37 cellular contexts compared by ENCODE assay signal in the genomic region with DNA sequence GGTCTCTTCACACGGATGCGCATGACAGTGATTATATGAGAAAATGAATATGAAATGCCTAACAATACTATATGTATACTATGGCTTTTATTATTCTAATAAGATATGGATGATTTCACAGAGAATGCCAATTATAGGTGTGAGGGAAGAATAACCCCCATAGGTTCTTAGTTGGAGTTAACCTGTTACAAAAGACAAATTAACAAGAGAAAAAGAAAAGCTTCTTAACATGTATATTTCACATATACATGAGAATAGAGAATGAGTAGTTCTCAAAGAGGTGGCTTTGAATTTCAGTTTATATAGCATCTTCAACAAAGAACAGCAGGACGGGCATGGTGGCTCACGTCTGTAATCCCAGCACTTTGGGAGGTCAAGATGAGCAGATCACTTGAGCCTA. TPM values are rescaled to one million over a fixed set of nuclear protein-coding genes. Genes with fewer than 3 reads are reported as not detected.
"Had no signal": no experiment of that assay in that cellular context is flagged by ENCODE, and none has a peak within 500 bp of the region (broad histone marks: within the 10 kb centered on the region; RNA-seq: fewer than 3 reads in every experiment).

No MANE protein-coding gene starts in this region.

- H3K4me3 ChIP-seq: coronary artery, esophagus muscularis mucosa, gastroesophageal sphincter, heart left ventricle, hepatocyte, left lung, ovary, psoas muscle, sigmoid colon, testis, tibial artery, upper lobe of left lung, uterus had no signal

- H3K9me3 ChIP-seq: esophagus muscularis mucosa, gastroesophageal sphincter, heart left ventricle, left lung, ovary, psoas muscle, sigmoid colon, testis, tibial artery, upper lobe of left lung, uterus had no signal

- H3K9me3 Mint-ChIP-seq: stimulated activated effector memory CD8-positive, alpha-beta T cell treated with anti-CD3 and anti-CD28 coated beads, Interleukin-12 subunit alpha, Interleukin-12 subunit beta, amount 100 ng/mL, for 72 hours had no signal

- FAIRE-seq: endothelial cell of umbilical vein, islet of Langerhans had no signal

- H2AFZ ChIP-seq: hepatocyte had no signal

- H3K4me1 Mint-ChIP-seq: stimulated activated effector memory CD8-positive, alpha-beta T cell treated with anti-CD3 and anti-CD28 coated beads, Interleukin-12 subunit alpha, Interleukin-12 subunit beta, amount 100 ng/mL, for 72 hours had no signal

- DNase-seq: dermis blood vessel endothelial cell; effector memory CD4-positive, alpha-beta T cell; foreskin keratinocyte; heart left ventricle; left cardiac atrium; left lung; naive thymus-derived CD8-positive, alpha-beta T cell; occipital lobe; ovary; psoas muscle; right cardiac atrium; sigmoid colon; stimulated activated CD4-positive, alpha-beta T cell treated with anti-CD3 and anti-CD28 coated beads, Interleukin-2, amount 100 ng/mL, for 24 hours; stimulated activated CD4-positive, alpha-beta T cell treated with anti-CD3 and anti-CD28 coated beads, Interleukin-4, amount 100 ng/mL, for 24 hours; stimulated activated naive CD8-positive, alpha-beta T cell treated with anti-CD3 and anti-CD28 coated beads, Interleukin-15, Interleukin-2, amounts not matched to agents 100 U/mL and 50 U/mL, for 24 hours; substantia nigra; testis; tibial artery; upper lobe of left lung; uterus had no signal

- ATAC-seq: foreskin keratinocyte; gastroesophageal sphincter; heart left ventricle; left cardiac atrium; left lung; naive thymus-derived CD8-positive, alpha-beta T cell; psoas muscle; right cardiac atrium; stimulated activated effector memory CD8-positive, alpha-beta T cell treated with anti-CD3 and anti-CD28 coated beads, Interleukin-12 subunit alpha, Interleukin-12 subunit beta, amount 100 ng/mL, for 72 hours; stimulated activated naive CD8-positive, alpha-beta T cell treated with anti-CD3 and anti-CD28 coated beads, Interleukin-15, Interleukin-2, amounts not matched to agents 100 U/mL and 50 U/mL, for 24 hours had no signal

- H3K27ac Mint-ChIP-seq: naive thymus-derived CD8-positive, alpha-beta T cell; stimulated activated effector memory CD8-positive, alpha-beta T cell treated with anti-CD3 and anti-CD28 coated beads, Interleukin-12 subunit alpha, Interleukin-12 subunit beta, amount 100 ng/mL, for 72 hours had no signal

- H3K4me1 ChIP-seq: esophagus muscularis mucosa, gastroesophageal sphincter, heart left ventricle, left lung, psoas muscle, sigmoid colon, testis, tibial artery, upper lobe of left lung, uterus had no signal

- H3K27me3 ChIP-seq: hepatocyte, ovary, testis, upper lobe of left lung, uterus had no signal

- H3K36me3 Mint-ChIP-seq: stimulated activated effector memory CD8-positive, alpha-beta T cell treated with anti-CD3 and anti-CD28 coated beads, Interleukin-12 subunit alpha, Interleukin-12 subunit beta, amount 100 ng/mL, for 72 hours had no signal

- H3K36me3 ChIP-seq: esophagus muscularis mucosa, gastroesophageal sphincter, heart left ventricle, left lung, ovary, sigmoid colon, tibial artery, upper lobe of left lung, uterus had no signal

- H3K4me3 Mint-ChIP-seq: naive thymus-derived CD8-positive, alpha-beta T cell; stimulated activated effector memory CD8-positive, alpha-beta T cell treated with anti-CD3 and anti-CD28 coated beads, Interleukin-12 subunit alpha, Interleukin-12 subunit beta, amount 100 ng/mL, for 72 hours had no signal

- H3K27ac ChIP-seq: coronary artery, esophagus muscularis mucosa, foreskin keratinocyte, gastroesophageal sphincter, heart left ventricle, hepatocyte, left lung, ovary, psoas muscle, sigmoid colon, testis, tibial artery, upper lobe of left lung, uterus had no signal

- H3K79me2 ChIP-seq: hepatocyte had no signal

- H3K4me2 ChIP-seq: hepatocyte had no signal

RNA-seq across cellular contexts. Expression of gene DMRTB1, which starts 24.0 kb away (rescaled TPM):
- total RNA-seq: dermis blood vessel endothelial cell; endothelial cell of umbilical vein; epithelial cell of proximal tubule; esophagus muscularis mucosa; fibroblast of lung; foreskin keratinocyte; gastroesophageal sphincter; heart left ventricle; hepatocyte; kidney epithelial cell; left cardiac atrium; left lung; lower leg skin; lung microvascular endothelial cell; mesenteric fat pad; myocyte; naive thymus-derived CD8-positive, alpha-beta T cell; occipital lobe; ovary; psoas muscle; renal cortical epithelial cell; right cardiac atrium; sigmoid colon; skeletal muscle tissue; upper lobe of left lung; uterus had no signal
- polyA plus RNA-seq: endothelial cell of umbilical vein; fibroblast of lung; foreskin keratinocyte; heart left ventricle; hepatocyte; naive thymus-derived CD8-positive, alpha-beta T cell; neural cell; psoas muscle; right cardiac atrium; sigmoid colon had no signal
